8 cellular contexts compared by ENCODE assay signal in the genomic region with DNA sequence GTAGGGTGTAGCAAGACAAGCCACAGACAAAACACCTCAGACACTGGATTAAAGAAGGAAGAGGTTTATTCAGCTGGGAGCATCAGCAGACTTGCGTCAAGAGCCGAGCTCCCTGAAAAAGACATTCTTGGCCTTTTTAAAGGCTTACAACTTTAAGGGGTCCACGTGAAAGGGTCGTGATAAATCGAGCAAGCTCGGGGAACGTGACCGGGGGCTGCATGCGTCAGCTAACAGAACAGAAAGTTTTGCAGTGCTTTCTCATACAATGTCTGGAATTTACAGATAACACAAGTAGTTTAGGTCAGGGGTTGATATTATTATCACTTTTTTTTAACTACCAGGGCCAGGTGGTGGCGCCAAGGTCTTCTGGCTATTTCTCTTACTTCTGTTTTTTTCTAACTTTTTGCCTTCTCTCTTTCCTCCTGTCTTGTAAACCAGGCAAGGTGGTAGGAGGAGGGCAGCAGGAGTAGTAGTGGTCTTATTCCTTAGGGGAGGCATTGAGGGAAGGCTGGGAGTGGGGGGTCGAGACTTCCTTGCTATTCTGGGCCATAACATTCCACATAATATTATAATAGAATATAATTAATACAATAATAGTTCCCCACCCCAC. TPM values are rescaled to one million over a fixed set of nuclear protein-coding genes. Genes with fewer than 3 reads are reported as not detected.
DNase-seq lines count a peak whose midpoint lies in the region; ATAC-seq and TF ChIP-seq lines count a peak whose summit lies in the region.

No MANE protein-coding gene starts in this region.

- no peak overlapping the region for H3K4me3 Mint-ChIP-seq in activated naive CD8-positive, alpha-beta T cell treated with anti-CD3 and anti-CD28 coated beads for 36 hours

- intact Hi-C loops in spleen (cut with DNase I; ENCODE audit: low total_unique reads): no loop called here

- H3F3A ChIP-seq in SK-N-SH (replicated peaks; ENCODE audit: insufficient read depth): peaks cover 18% of the 10 kb centered on the region

- H3K27ac ChIP-seq in SK-N-SH (ENCODE audit: low read depth in 2 of 2, low read length in 1 of 2) (peak overlapping the region; percentile 25 to 96), spleen (peak overlapping the region; percentile 63 to 93 (median 90))

- TF ChIP-seq EP300 in SK-N-SH (IDR thresholded peaks at IDR 0.05; ENCODE audit: borderline replicate concordance in 1 of 2, low read depth in 1 of 2, low read length in 1 of 2): no peak

- no peaks in the 10 kb centered on the region for H3K9me3 Mint-ChIP-seq in activated naive CD8-positive, alpha-beta T cell treated with anti-CD3 and anti-CD28 coated beads for 36 hours

- H2AFZ ChIP-seq in SK-N-SH (ENCODE audit: low read depth): peak overlapping the region; percentile 73; the same call in 1 of the 2 replicates

- peak; percentile 43 for DNase-seq in DMS 273 (lab: John Stamatoyannopoulos, UW; ENCODE audit: unreplicated experiment)
- DNase-seq in DMS 273 treated with DMSO at 0.1 percent for 48 hours (lab: John Stamatoyannopoulos, UW): no peak
- DNase-seq in SK-N-SH: no peak
- peak; percentile 85 for DNase-seq in fibroblast of villous mesenchyme (ENCODE audit: low read depth)
- DNase-seq in spleen: no peak
- no peak for DNase-seq in activated naive CD8-positive, alpha-beta T cell treated with anti-CD3 and anti-CD28 coated beads for 36 hours

- no peaks in the 10 kb centered on the region for H3K9me3 ChIP-seq in SK-N-SH
- H3K9me3 ChIP-seq in spleen: no peaks in the 10 kb centered on the region

- no peak overlapping the region for H3K27ac Mint-ChIP-seq in activated naive CD8-positive, alpha-beta T cell treated with anti-CD3 and anti-CD28 coated beads for 36 hours

- POLR2A ChIA-PET in SK-N-SH (lab: Yijun Ruan, JAX): interaction anchor here (0.6 kb wide), 1 partner anchor 31 kb away, joined by 3 read pairs; no protein-coding TSS in a partner anchor

- H3K36me3 Mint-ChIP-seq in activated naive CD8-positive, alpha-beta T cell treated with anti-CD3 and anti-CD28 coated beads for 36 hours: no peaks in the 10 kb centered on the region

- H3K79me2 ChIP-seq in SK-N-SH (ENCODE audit: insufficient read depth): peaks cover 18% of the 10 kb centered on the region

- peak overlapping the region; percentile 81; the same call in 1 of the 2 replicates for H3K4me2 ChIP-seq in SK-N-SH

- peak; percentile 63 for TF ChIP-seq RAD21 in SK-N-SH (IDR thresholded peaks at IDR 0.05; ENCODE audit: low read length)

- TF ChIP-seq POLR2A in spleen (IDR thresholded peaks at IDR 0.05) (no peak), GM18505 (IDR thresholded peaks at IDR 0.05; ENCODE audit: borderline replicate concordance, extremely low read depth, insufficient read depth, insufficient read length) (no peak)

- H3K9ac ChIP-seq in SK-N-SH: peak overlapping the region; percentile 72; the same call in 1 of the 2 replicates

- peak; percentile 61 for TF ChIP-seq CTCF in SK-N-SH (IDR thresholded peaks at IDR 0.05)
- TF ChIP-seq CTCF in fibroblast of villous mesenchyme (IDR thresholded peaks at IDR 0.05; ENCODE audit: insufficient read depth, low read depth, low read length): peak; percentile 20
- peak in 3 of 11 experiments; percentile 8 to 22 (median 8) for TF ChIP-seq CTCF in spleen (IDR thresholded peaks at IDR 0.05 in 8 of 11, conservative IDR thresholded peaks at IDR 0.05 in 3 of 11)

- H3K4me1 Mint-ChIP-seq in activated naive CD8-positive, alpha-beta T cell treated with anti-CD3 and anti-CD28 coated beads for 36 hours: peaks cover 17% of the 10 kb centered on the region

- ATAC-seq in GM18505 (IDR thresholded peaks at IDR 0.05; ENCODE audit: unreplicated experiment) (no peak), HG03097 (IDR thresholded peaks at IDR 0.05; ENCODE audit: low FRiP score, unreplicated experiment) (no peak)

- H3K27me3 ChIP-seq in SK-N-SH (ENCODE audit: insufficient read depth) (no peaks in the 10 kb centered on the region), spleen (replicated peaks in 1 of 7) (peaks cover 0 to 5% (median 0%) of the 10 kb centered on the region in 7 donors)

- no peaks in the 10 kb centered on the region for H3K9me2 ChIP-seq in SK-N-SH

- H3K36me3 ChIP-seq in SK-N-SH (replicated peaks in 1 of 2; ENCODE audit: control insufficient read depth in 1 of 2, insufficient read depth in 2 of 2, low read length in 1 of 2) (no peaks in the 10 kb centered on the region), spleen (peaks cover 0 to 5% (median 0%) of the 10 kb centered on the region in 6 donors)

- no peaks in the 10 kb centered on the region for H3K27me3 Mint-ChIP-seq in activated naive CD8-positive, alpha-beta T cell treated with anti-CD3 and anti-CD28 coated beads for 36 hours

- H3K4me3 ChIP-seq in SK-N-SH (ENCODE audit: low read depth in 2 of 2, low read length in 1 of 2) (no peak overlapping the region), fibroblast of villous mesenchyme (ENCODE audit: low read depth, low read length) (peak overlapping the region; percentile 72), spleen (peak overlapping the region in 4 of 8 donors; percentile 28 to 65 (median 34))

- H3K4me1 ChIP-seq in SK-N-SH (ENCODE audit: control insufficient read depth in 1 of 2, insufficient read depth in 2 of 2, low read depth in 1 of 2, low read length in 1 of 2) (peaks cover 31 to 40% of the 10 kb centered on the region in 2 experiments; a peak in 3 of 4 replicates), spleen (peaks cover 13 to 98% (median 73%) of the 10 kb centered on the region in 6 donors)

- WGBS in SK-N-SH (ENCODE audit: low lambda C conversion rate): 74% methylated on average over 11 of the region's 11 CpGs
- WGBS in spleen, 5 donors: 18 to 32% (median 22%) methylated on average over 11 of the region's 11 CpGs

- CTCF ChIA-PET in SK-N-SH (lab: Yijun Ruan, JAX): interaction anchor here (0.6 to 1.7 kb wide), 8 partner anchors 15 to 289 kb away, joined by 3 to 7 read pairs (median 4); no protein-coding TSS in a partner anchor

- H4K20me1 ChIP-seq in SK-N-SH (ENCODE audit: insufficient read depth): no peaks in the 10 kb centered on the region

TF ChIP-seq in SK-N-SH, 30 proteins besides CTCF, POLR2A, EP300 and RAD21:
- TF ChIP-seq RXRA (IDR thresholded peaks at IDR 0.05; ENCODE audit: borderline replicate concordance, low read depth) (no peak), SMC3 (IDR thresholded peaks at IDR 0.05; ENCODE audit: low read depth, low read length) (peak; percentile 27; the same call in 1 of the 2 replicates)
TF ChIP-seq in SK-N-SH: peak in this region for 1.

RNA-seq across cellular contexts. Expression of a gene that starts 0.6 kb away (rescaled TPM):
- polyA plus RNA-seq in SK-N-SH (2012; rRNA removed): 14.9 and 15.9 TPM in 2 replicates
- polyA plus RNA-seq in SK-N-SH (2012; cell fraction: cytosol; rRNA removed): 6.7 and 10.3 TPM in 2 replicates
- 20.7 and 23.3 TPM in 2 replicates for polyA plus RNA-seq in SK-N-SH (2012; cell fraction: nucleus; rRNA removed)
- total RNA-seq in fibroblast of villous mesenchyme: 20.7 and 27.1 TPM in 2 replicates
- total RNA-seq in spleen: 10 to 100 TPM; 24.8 to 46.8 (median 37.8) TPM
- 10 to 100 TPM in 1 of 3 donors, 1 to 10 TPM in 2; 7.8 to 16.4 (median 7.9) TPM for polyA plus RNA-seq in spleen
- total RNA-seq in activated naive CD8-positive, alpha-beta T cell treated with anti-CD3 and anti-CD28 coated beads for 36 hours: not detected

RNA-seq across cellular contexts. Expression of a gene that starts 5.6 kb away (rescaled TPM):
- 28.9 and 30.9 TPM in 2 replicates for polyA plus RNA-seq in SK-N-SH (2012; rRNA removed)
- 9.1 and 18.1 TPM in 2 replicates for polyA plus RNA-seq in SK-N-SH (2012; cell fraction: cytosol; rRNA removed)
- 85.6 and 104 TPM in 2 replicates for polyA plus RNA-seq in SK-N-SH (2012; cell fraction: nucleus; rRNA removed)
- 14.7 and 17.7 TPM in 2 replicates for total RNA-seq in fibroblast of villous mesenchyme
- total RNA-seq in spleen: 100 to 1,000 TPM; 110 to 151 (median 128) TPM
- polyA plus RNA-seq in spleen: 100 to 1,000 TPM; 112 to 192 (median 162) TPM
- 10 to 100 TPM; 11.6 to 13.1 TPM for total RNA-seq in activated naive CD8-positive, alpha-beta T cell treated with anti-CD3 and anti-CD28 coated beads for 36 hours

RNA-seq across cellular contexts. Expression of a gene that starts 21.0 kb away (rescaled TPM):
- polyA plus RNA-seq in SK-N-SH (2012; rRNA removed) (87.2 and 123 TPM in 2 replicates), spleen (100 to 1,000 TPM in 2 of 3 donors, 10 to 100 TPM in 1; 94.8 to 132 (median 105) TPM)
- polyA plus RNA-seq in SK-N-SH (2012; cell fraction: cytosol; rRNA removed): 58.2 and 80.4 TPM in 2 replicates
- 123 and 172 TPM in 2 replicates for polyA plus RNA-seq in SK-N-SH (2012; cell fraction: nucleus; rRNA removed)
- total RNA-seq in fibroblast of villous mesenchyme (85.9 and 128 TPM in 2 replicates), spleen (100 to 1,000 TPM in 2 of 7 donors, 10 to 100 TPM in 5; 75.4 to 125 (median 91.5) TPM)
- 100 to 1,000 TPM; 109 to 126 TPM for total RNA-seq in activated naive CD8-positive, alpha-beta T cell treated with anti-CD3 and anti-CD28 coated beads for 36 hours

RNA-seq across cellular contexts. Expression of a gene that starts 29.3 kb away (rescaled TPM):
- polyA plus RNA-seq in SK-N-SH (2012; rRNA removed): 0.58 and 0.73 TPM in 2 replicates
- polyA plus RNA-seq in SK-N-SH (2012; cell fraction: cytosol; rRNA removed): 0.13 and 0.29 TPM in 2 replicates
- polyA plus RNA-seq in SK-N-SH (2012; cell fraction: nucleus; rRNA removed): 4.8 and 6.8 TPM in 2 replicates
- 134 and 152 TPM in 2 replicates for total RNA-seq in fibroblast of villous mesenchyme
- 100 to 1,000 TPM; 286 to 540 (median 360) TPM for total RNA-seq in spleen
- polyA plus RNA-seq in spleen: 100 to 1,000 TPM; 199 to 707 (median 698) TPM
- 100 to 1,000 TPM; 108 to 113 TPM for total RNA-seq in activated naive CD8-positive, alpha-beta T cell treated with anti-CD3 and anti-CD28 coated beads for 36 hours

Comparison
In these comparisons a context has a peak if more than half of its experiments do, and no peak if none do; other contexts are left out.
1. DNase-seq: peak in DMS 273 (single experiment) and fibroblast of villous mesenchyme (single experiment); none in DMS 273 treated with DMSO at 0.1 percent for 48 hours (single experiment), SK-N-SH (single experiment), spleen (single experiment) and activated naive CD8-positive, alpha-beta T cell treated with anti-CD3 and anti-CD28 coated beads for 36 hours (single experiment).
2. RNA of a gene that starts 0.6 kb away (total RNA-seq): 24.8 to 46.8 TPM in spleen and 20.7 to 27.1 TPM in fibroblast of villous mesenchyme; not detected in activated naive CD8-positive, alpha-beta T cell treated with anti-CD3 and anti-CD28 coated beads for 36 hours; every median in the first group is over 10 times any median in the second.